In the genomic region with DNA sequence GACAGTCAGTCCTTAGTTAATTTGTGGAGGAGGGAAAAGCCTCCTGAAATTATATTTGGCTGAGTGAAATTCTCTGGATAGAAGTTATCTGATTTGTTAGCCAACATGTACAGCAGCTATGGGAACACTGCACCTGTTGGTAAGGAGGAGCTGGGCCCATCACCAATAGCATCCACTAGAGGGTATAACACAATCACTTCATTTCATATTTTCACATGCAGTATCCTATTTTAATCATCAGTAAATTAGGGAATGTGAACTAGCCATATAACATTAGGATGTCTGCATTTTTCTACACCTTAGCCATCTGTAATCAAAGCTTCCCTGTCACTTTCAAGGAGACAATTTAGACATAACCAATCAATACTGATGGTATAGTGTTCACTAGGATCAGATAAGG, we compare ENCODE assay signal across 16 cellular contexts.
DNase-seq lines count a peak whose midpoint lies in the region; ATAC-seq and TF ChIP-seq lines count a peak whose summit lies in the region.
"Had no signal": no experiment of that assay in that cellular context is flagged by ENCODE, and none has a peak within 500 bp of the region (broad histone marks: within the 10 kb centered on the region; RNA-seq: fewer than 3 reads in every experiment).

No MANE protein-coding gene starts in this region.

- 0 out of 2 replicates have a peak, but pooled peaks have one; percentile 49 for ATAC-seq in HCT116
- ATAC-seq in RWPE2 (ENCODE audit: low read depth) = no peak
- ATAC-seq in activated CD8-positive, alpha-beta T cell treated with anti-CD3 and anti-CD28 coated beads, Interleukin-2, amount 10 ng/mL, durations not matched to agents 7 days and 5 days = no peak
- ATAC-seq: sciatic nerve; stimulated activated naive CD8-positive, alpha-beta T cell treated with anti-CD3 and anti-CD28 coated beads, Interleukin-15, Interleukin-2, amounts not matched to agents 100 U/mL and 50 U/mL, for 24 hours had no signal

- H3K27me3 ChIP-seq in HCT116 (ENCODE audit: insufficient read depth, low read length) (no peaks in the 10 kb centered on the region), RWPE2 (ENCODE audit: insufficient read depth, poor library complexity, severe bottlenecking) (no peaks in the 10 kb centered on the region)
- H3K27me3 ChIP-seq: BLaER1 had no signal

- CTCF ChIA-PET in AG04449 (lab: Yijun Ruan, JAX) = interaction anchor here (1.0 to 1.8 kb wide), 5 partner anchors 8 to 1286 kb away, joined by 3 to 7 read pairs (median 4); no protein-coding TSS in a partner anchor
- CTCF ChIA-PET in HCT116 (lab: Charles Lee) = interaction anchor here (1.1 to 1.9 kb wide), 3 partner anchors 10 to 1286 kb away, joined by 4 to 5 read pairs (median 4); no protein-coding TSS in a partner anchor
- CTCF ChIA-PET in activated CD8-positive, alpha-beta T cell treated with anti-CD3 and anti-CD28 coated beads, Interleukin-2, amount 10 ng/mL, durations not matched to agents 7 days and 5 days (lab: Charles Lee) = no interaction called here

- no peak overlapping the region for H2AFZ ChIP-seq in HCT116 (ENCODE audit: low read depth, low read length, poor library complexity, severe bottlenecking)

- H3K4me1 ChIP-seq in HCT116 (ENCODE audit: control insufficient read depth in 1 of 2, insufficient read depth in 2 of 2, low read length in 2 of 2) = no peaks in the 10 kb centered on the region
- H3K4me1 ChIP-seq in RWPE2 (ENCODE audit: insufficient read depth, poor library complexity, severe bottlenecking) = no peaks in the 10 kb centered on the region
- H3K4me1 ChIP-seq: BLaER1 had no signal

- intact Hi-C loops in HCT116 (cut with micrococcal nuclease) = no loop called here
- intact Hi-C loops in activated T-helper 1 cell treated with anti-CD3 and anti-CD28 coated beads, Interleukin-12 subunit alpha, Interleukin-12 subunit beta, Interleukin-2, Interleukin-4 antibody, amounts not matched to agents 30 ng/mL and 10 ng/mL and 1 ng/mL, durations not matched to agents 14 hours and 24 hours and 36 hours (cut with micrococcal nuclease) = no loop called here

- H3K27me3 Mint-ChIP-seq in activated T-helper 1 cell treated with anti-CD3 and anti-CD28 coated beads, Interleukin-12 subunit alpha, Interleukin-12 subunit beta, Interleukin-2, Interleukin-4 antibody, amounts not matched to agents 30 ng/mL and 10 ng/mL and 1 ng/mL, durations not matched to agents 14 hours and 24 hours and 36 hours (ENCODE audit: insufficient read depth) = no peaks in the 10 kb centered on the region
- no peaks in the 10 kb centered on the region for H3K27me3 Mint-ChIP-seq in activated CD8-positive, alpha-beta T cell treated with anti-CD3 and anti-CD28 coated beads, Interleukin-2, amount 10 ng/mL, durations not matched to agents 7 days and 5 days (ENCODE audit: low read depth)

- H3K9ac ChIP-seq in HCT116 (ENCODE audit: low read length) = no peak overlapping the region
- H3K9ac ChIP-seq: BLaER1 had no signal

- TF ChIP-seq RAD21 in HCT116 (IDR thresholded peaks at IDR 0.05; ENCODE audit: low read depth) = peak; percentile 34; the same call in 1 of the 2 replicates

- no peak for TF ChIP-seq POLR2A in HCT116 (IDR thresholded peaks at IDR 0.05; ENCODE audit: borderline replicate concordance, extremely low read depth, insufficient read depth, insufficient read length)

- H3K4me2 ChIP-seq in HCT116 (ENCODE audit: low read length) = no peak overlapping the region
- H3K4me2 ChIP-seq: BLaER1 had no signal

- H3K4me3 ChIP-seq in AG04449 (ENCODE audit: low read depth, low read length) = no peak overlapping the region
- H3K4me3 ChIP-seq in HCT116 (replicated peaks in 1 of 2; ENCODE audit: low read depth in 1 of 2, low read length in 2 of 2) = no peak overlapping the region
- H3K4me3 ChIP-seq in RWPE2 (ENCODE audit: severe bottlenecking) = no peak overlapping the region
- no peak overlapping the region for H3K4me3 ChIP-seq in fibroblast of pulmonary artery (replicated peaks; ENCODE audit: low read depth, low read length)
- H3K4me3 ChIP-seq: BLaER1, SK-N-MC had no signal

- no peaks in the 10 kb centered on the region for H3K4me1 Mint-ChIP-seq in activated T-helper 1 cell treated with anti-CD3 and anti-CD28 coated beads, Interleukin-12 subunit alpha, Interleukin-12 subunit beta, Interleukin-2, Interleukin-4 antibody, amounts not matched to agents 30 ng/mL and 10 ng/mL and 1 ng/mL, durations not matched to agents 14 hours and 24 hours and 36 hours (ENCODE audit: low read depth)
- H3K4me1 Mint-ChIP-seq in activated CD8-positive, alpha-beta T cell treated with anti-CD3 and anti-CD28 coated beads, Interleukin-2, amount 10 ng/mL, durations not matched to agents 7 days and 5 days (ENCODE audit: low read depth) = no peaks in the 10 kb centered on the region

- H3K27ac Mint-ChIP-seq in activated T-helper 1 cell treated with anti-CD3 and anti-CD28 coated beads, Interleukin-12 subunit alpha, Interleukin-12 subunit beta, Interleukin-2, Interleukin-4 antibody, amounts not matched to agents 30 ng/mL and 10 ng/mL and 1 ng/mL, durations not matched to agents 14 hours and 24 hours and 36 hours = no peak overlapping the region
- H3K27ac Mint-ChIP-seq in activated CD8-positive, alpha-beta T cell treated with anti-CD3 and anti-CD28 coated beads, Interleukin-2, amount 10 ng/mL, durations not matched to agents 7 days and 5 days = no peak overlapping the region

- no TSS peak for BruUV-seq in HCT116 (replicated peaks; lab: Mats Ljungman, UMichigan)

- no peaks in the 10 kb centered on the region for H3K9me3 ChIP-seq in HCT116 (ENCODE audit: control insufficient read depth in 1 of 2, insufficient read depth in 1 of 2, low read depth in 1 of 2, low read length in 2 of 2)
- no peaks in the 10 kb centered on the region for H3K9me3 ChIP-seq in RWPE2 (ENCODE audit: severe bottlenecking)
- H3K9me3 ChIP-seq: BLaER1 had no signal

- H4K20me1 ChIP-seq in HCT116 (ENCODE audit: insufficient read depth) = no peaks in the 10 kb centered on the region
- H4K20me1 ChIP-seq: BLaER1 had no signal

- POLR2A ChIA-PET in AG04449 (lab: Yijun Ruan, JAX) = no interaction called here
- POLR2A ChIA-PET in HCT116 (lab: Charles Lee) = no interaction called here
- POLR2A ChIA-PET in activated CD8-positive, alpha-beta T cell treated with anti-CD3 and anti-CD28 coated beads, Interleukin-2, amount 10 ng/mL, durations not matched to agents 7 days and 5 days (lab: Charles Lee) = no interaction called here

- RAD21 ChIA-PET in HCT116 (lab: Charles Lee; ENCODE audit: low non-redundant PET in 1 of 2, low total read pairs in 2 of 2, uncharacterized antibody in 2 of 2, unreplicated experiment in 2 of 2) = no interaction called here

- TF ChIP-seq CTCF in AG04449 (IDR thresholded peaks at IDR 0.05; ENCODE audit: insufficient read depth, low read length, missing control alignments) (peak; percentile 32), HCT116 (IDR thresholded peaks at IDR 0.05 in 2 of 3, conservative IDR thresholded peaks at IDR 0.05 in 1 of 3; ENCODE audit: borderline replicate concordance in 1 of 3, insufficient read depth in 1 of 3, low read depth in 2 of 3, low read length in 2 of 3) (peak in 2 of 3 experiments; percentile 29 to 39; a peak in 3 of 6 replicates), RWPE2 (IDR thresholded peaks at IDR 0.05; ENCODE audit: poor library complexity, severe bottlenecking) (peak; percentile 42), fibroblast of pulmonary artery (IDR thresholded peaks at IDR 0.05; ENCODE audit: low read length, missing control alignments) (peak; percentile 29)

- no peak overlapping the region for H3K4me3 Mint-ChIP-seq in activated T-helper 1 cell treated with anti-CD3 and anti-CD28 coated beads, Interleukin-12 subunit alpha, Interleukin-12 subunit beta, Interleukin-2, Interleukin-4 antibody, amounts not matched to agents 30 ng/mL and 10 ng/mL and 1 ng/mL, durations not matched to agents 14 hours and 24 hours and 36 hours
- no peak overlapping the region for H3K4me3 Mint-ChIP-seq in activated CD8-positive, alpha-beta T cell treated with anti-CD3 and anti-CD28 coated beads, Interleukin-2, amount 10 ng/mL, durations not matched to agents 7 days and 5 days

- H3K9me2 ChIP-seq in HCT116 (ENCODE audit: insufficient read depth) = no peaks in the 10 kb centered on the region

- no peaks in the 10 kb centered on the region for H3K79me2 ChIP-seq in HCT116 (ENCODE audit: insufficient read depth, low read length)

- H3K27ac ChIP-seq in HCT116 (ENCODE audit: low read depth, low read length) (no peak overlapping the region), RWPE2 (ENCODE audit: poor library complexity, severe bottlenecking) (no peak overlapping the region)
- H3K27ac ChIP-seq: BLaER1, SK-N-MC had no signal

- no peaks in the 10 kb centered on the region for H3K36me3 Mint-ChIP-seq in activated T-helper 1 cell treated with anti-CD3 and anti-CD28 coated beads, Interleukin-12 subunit alpha, Interleukin-12 subunit beta, Interleukin-2, Interleukin-4 antibody, amounts not matched to agents 30 ng/mL and 10 ng/mL and 1 ng/mL, durations not matched to agents 14 hours and 24 hours and 36 hours (ENCODE audit: low read depth)
- no peaks in the 10 kb centered on the region for H3K36me3 Mint-ChIP-seq in activated CD8-positive, alpha-beta T cell treated with anti-CD3 and anti-CD28 coated beads, Interleukin-2, amount 10 ng/mL, durations not matched to agents 7 days and 5 days (ENCODE audit: low read depth)

- no peak for DNase-seq in AG04449 (ENCODE audit: low read depth, low spot score)
- peak; percentile 0 for DNase-seq in HCT116 (ENCODE audit: low read depth, low spot score)
- DNase-seq in RWPE2 (ENCODE audit: low spot score) = no peak
- DNase-seq in fibroblast of pulmonary artery (ENCODE audit: low read depth) = no peak
- DNase-seq in NCI-H1694 (lab: John Stamatoyannopoulos, UW) = no peak
- no peak for DNase-seq in KG1 (lab: John Stamatoyannopoulos, UW)
- DNase-seq in activated T-helper 1 cell treated with anti-CD3 and anti-CD28 coated beads, Interleukin-12 subunit alpha, Interleukin-12 subunit beta, Interleukin-2, Interleukin-4 antibody, amounts not matched to agents 30 ng/mL and 10 ng/mL and 1 ng/mL, durations not matched to agents 14 hours and 24 hours and 36 hours (ENCODE audit: low spot score) = no peak
- DNase-seq in activated CD8-positive, alpha-beta T cell treated with anti-CD3 and anti-CD28 coated beads, Interleukin-2, amount 10 ng/mL, durations not matched to agents 7 days and 5 days = no peak
- DNase-seq: amygdala; HCEC 1CT; NCI-H1105 treated with DMSO at 0.1 percent for 48 hours; NK-92 treated with Interleukin-12 subunit alpha and Interleukin-12 subunit beta, amount 100 ng/mL, for 24 hours; stimulated activated naive CD8-positive, alpha-beta T cell treated with anti-CD3 and anti-CD28 coated beads, Interleukin-15, Interleukin-2, amounts not matched to agents 100 U/mL and 50 U/mL, for 24 hours had no signal

- H3K36me3 ChIP-seq in HCT116 (ENCODE audit: control insufficient read depth in 1 of 2, insufficient read depth in 2 of 2, low read length in 2 of 2) = no peaks in the 10 kb centered on the region
- no peaks in the 10 kb centered on the region for H3K36me3 ChIP-seq in RWPE2 (ENCODE audit: low read depth)
- H3K36me3 ChIP-seq: BLaER1 had no signal

- H3K9me3 Mint-ChIP-seq in activated T-helper 1 cell treated with anti-CD3 and anti-CD28 coated beads, Interleukin-12 subunit alpha, Interleukin-12 subunit beta, Interleukin-2, Interleukin-4 antibody, amounts not matched to agents 30 ng/mL and 10 ng/mL and 1 ng/mL, durations not matched to agents 14 hours and 24 hours and 36 hours = peaks cover 24% of the 10 kb centered on the region
- H3K9me3 Mint-ChIP-seq in activated CD8-positive, alpha-beta T cell treated with anti-CD3 and anti-CD28 coated beads, Interleukin-2, amount 10 ng/mL, durations not matched to agents 7 days and 5 days (ENCODE audit: insufficient read depth) = peaks cover 11% of the 10 kb centered on the region
